8 cellular contexts compared by ENCODE assay signal in genomic region chrX:47836164-47837072, GRCh38. TPM values are rescaled to one million over a fixed set of nuclear protein-coding genes. Genes with fewer than 3 reads are reported as not detected.
DNase-seq lines count a peak whose midpoint lies in the region; ATAC-seq and TF ChIP-seq lines count a peak whose summit lies in the region.

Gene ZNF81, plus strand, starts transcription at chrX:47836902. Its CDS starts 9,366 bp downstream, at chrX:47846268.

- TF ChIP-seq CTCF in BJ (IDR thresholded peaks at IDR 0.05; ENCODE audit: insufficient read depth, low read depth, low read length) (no peak), kidney epithelial cell (IDR thresholded peaks at IDR 0.05; ENCODE audit: insufficient read depth, low read length, poor library complexity, severe bottlenecking) (no peak)

- no peaks in the 10 kb centered on the region for H3K36me3 Mint-ChIP-seq in activated CD4-positive, alpha-beta T cell treated with anti-CD3 and anti-CD28 coated beads for 36 hours (ENCODE audit: low read depth)

- H3K4me3 Mint-ChIP-seq in activated CD4-positive, alpha-beta T cell treated with anti-CD3 and anti-CD28 coated beads for 36 hours, result peak within 1 kb of the TSS; percentile 95

- H3K27ac ChIP-seq in cingulate gyrus (ENCODE audit: low read depth, low read length), result peak within 1 kb of the TSS; percentile 82

- H3K4me1 Mint-ChIP-seq in activated CD4-positive, alpha-beta T cell treated with anti-CD3 and anti-CD28 coated beads for 36 hours, result peaks cover 23% of the 10 kb centered on the region

- H3K27me3 Mint-ChIP-seq in activated CD4-positive, alpha-beta T cell treated with anti-CD3 and anti-CD28 coated beads for 36 hours, result no peaks in the 10 kb centered on the region

- DNase-seq in BJ (ENCODE audit: low read depth), result peak; percentile 85
- peak; percentile 47 for DNase-seq in GM19240 (ENCODE audit: insufficient read length, low spot score)
- DNase-seq in NCI-H524 (lab: John Stamatoyannopoulos, UW), result peak; percentile 97 to 99
- DNase-seq in activated CD4-positive, alpha-beta T cell treated with anti-CD3 and anti-CD28 coated beads for 36 hours, result peak; percentile 93
- peak; percentile 77 for DNase-seq in kidney epithelial cell (ENCODE audit: low read depth)
- peak; percentile 77 to 87 for DNase-seq in stimulated activated CD4-positive, alpha-beta T cell treated with anti-CD3 and anti-CD28 coated beads, Interleukin-15, amount 100 ng/mL, for 48 hours (ENCODE audit: low read depth in 2 of 2)

- no peaks in the 10 kb centered on the region for H3K36me3 ChIP-seq in BJ (ENCODE audit: control insufficient read depth, insufficient read depth, low read length)
- no peaks in the 10 kb centered on the region for H3K36me3 ChIP-seq in kidney epithelial cell (ENCODE audit: control insufficient read depth, insufficient read depth, low read length)

- peak within 1 kb of the TSS; percentile 97 for H3K27ac Mint-ChIP-seq in activated CD4-positive, alpha-beta T cell treated with anti-CD3 and anti-CD28 coated beads for 36 hours

- intact Hi-C loops in activated CD4-positive, alpha-beta T cell treated with anti-CD3 and anti-CD28 coated beads for 36 hours (cut with DNase I, micrococcal nuclease), result loop anchor here in 1 of 2 experiments (1.0 to 5.0 kb wide), 7 partner anchors 177 to 966 kb away; partner anchors contain the start of genes ARAF, ELK1, HDAC6 and UBA1

- H3K27me3 ChIP-seq in BJ (ENCODE audit: control insufficient read depth, insufficient read depth, low read length) (no peaks in the 10 kb centered on the region), kidney epithelial cell (ENCODE audit: control insufficient read depth, insufficient read depth, low read length) (no peaks in the 10 kb centered on the region)

- peak within 1 kb of the TSS; percentile 61 for H3K4me3 ChIP-seq in BJ (ENCODE audit: low read depth, low read length)
- H3K4me3 ChIP-seq in kidney epithelial cell (ENCODE audit: low read depth, low read length), result peak within 1 kb of the TSS; percentile 61

- CTCF ChIA-PET in BJ (lab: Yijun Ruan, JAX), result interaction anchor here (1.5 to 2.1 kb wide), 2 partner anchors 18 to 190 kb away, joined by 6 read pairs; no protein-coding TSS in a partner anchor
- CTCF ChIA-PET in activated CD4-positive, alpha-beta T cell treated with anti-CD3 and anti-CD28 coated beads for 36 hours (lab: Charles Lee), result interaction anchor here (0.6 to 3.4 kb wide), 6 partner anchors 10 to 240 kb away, joined by 3 to 10 read pairs (median 4); no protein-coding TSS in a partner anchor

- POLR2A ChIA-PET in BJ (lab: Charles Lee), result interaction anchor here (0.5 kb wide), 1 partner anchor 743 kb away, joined by 4 read pairs; no protein-coding TSS in a partner anchor
- POLR2A ChIA-PET in activated CD4-positive, alpha-beta T cell treated with anti-CD3 and anti-CD28 coated beads for 36 hours (lab: Charles Lee), result no interaction called here

- no peaks in the 10 kb centered on the region for H3K9me3 Mint-ChIP-seq in activated CD4-positive, alpha-beta T cell treated with anti-CD3 and anti-CD28 coated beads for 36 hours (ENCODE audit: low read depth)

- ATAC-seq in HG03457 (IDR thresholded peaks at IDR 0.05; ENCODE audit: unreplicated experiment), result peak; percentile 80
- ATAC-seq in activated CD4-positive, alpha-beta T cell treated with anti-CD3 and anti-CD28 coated beads for 36 hours, result peak; percentile 92

RNA-seq across cellular contexts. Expression of gene ZNF81, which starts in this region (rescaled TPM):
- polyA plus RNA-seq in BJ (2011; rRNA removed), result 2.6 and 3.9 TPM in 2 replicates
- polyA minus RNA-seq in BJ (2011; rRNA and poly(A)+ RNA removed), result 9.2 and 15.4 TPM in 2 replicates
- total RNA-seq in activated CD4-positive, alpha-beta T cell treated with anti-CD3 and anti-CD28 coated beads for 36 hours, result 1 to 10 TPM; 5.3 to 6.4 TPM
- total RNA-seq in kidney epithelial cell, result 2.6 and 2.8 TPM in 2 replicates

Comparison
In these comparisons a context has a peak if more than half of its experiments do, and no peak if none do; other contexts are left out.
1. Peak in every context shown above with its lines: DNase-seq, ATAC-seq, H3K4me3 ChIP-seq and H3K27ac ChIP-seq.
2. DNase-seq: peak in every context shown above with its lines; median percentile 98 in NCI-H524; 93 in activated CD4-positive, alpha-beta T cell treated with anti-CD3 and anti-CD28 coated beads for 36 hours; 85 in BJ; 82 in stimulated activated CD4-positive, alpha-beta T cell treated with anti-CD3 and anti-CD28 coated beads, Interleukin-15, amount 100 ng/mL, for 48 hours; 77 in kidney epithelial cell; 47 in GM19240.